In genomic region chr2:117814417-117815264, GRCh38 we compare ENCODE assay signal across 8 cellular contexts. TPM values are rescaled to one million over a fixed set of nuclear protein-coding genes. Genes with fewer than 3 reads are reported as not detected.
DNase-seq lines count a peak whose midpoint lies in the region; ATAC-seq lines count a peak whose summit lies in the region.

DDX18 (plus strand) TSS chr2:117814691; CDS start chr2:117814778, 87 bp downstream.

- H3K27ac Mint-ChIP-seq in effector memory CD8-positive, alpha-beta T cell, result peak within 1 kb of the TSS; percentile 93 to 99
- H3K27ac Mint-ChIP-seq in memory B cell, result peak within 1 kb of the TSS; percentile 99

- ATAC-seq in GM19468 (IDR thresholded peaks at IDR 0.05; ENCODE audit: extremely low read depth, unreplicated experiment) (peak; percentile 92), memory B cell (ENCODE audit: low read depth) (peak; percentile 81)
- peak; percentile 88 for ATAC-seq in effector memory CD8-positive, alpha-beta T cell (replicated peaks)

- H3K4me3 Mint-ChIP-seq in effector memory CD8-positive, alpha-beta T cell, result peak within 1 kb of the TSS; percentile 76 to 97
- H3K4me3 Mint-ChIP-seq in memory B cell, result peak within 1 kb of the TSS; percentile 89

- no peaks in the 10 kb centered on the region for H3K9me3 Mint-ChIP-seq in effector memory CD8-positive, alpha-beta T cell
- no peaks in the 10 kb centered on the region for H3K9me3 Mint-ChIP-seq in memory B cell

- H3K36me3 Mint-ChIP-seq in effector memory CD8-positive, alpha-beta T cell (ENCODE audit: insufficient read depth), result peaks cover 41% of the 10 kb centered on the region
- peaks cover 19% of the 10 kb centered on the region for H3K36me3 Mint-ChIP-seq in memory B cell

- H3K4me1 Mint-ChIP-seq in effector memory CD8-positive, alpha-beta T cell (ENCODE audit: low read depth in 2 of 2), result peaks cover 20 to 26% of the 10 kb centered on the region in 2 donors
- H3K4me1 Mint-ChIP-seq in memory B cell, result peaks cover 18% of the 10 kb centered on the region

- no peaks in the 10 kb centered on the region for H3K27me3 Mint-ChIP-seq in effector memory CD8-positive, alpha-beta T cell
- H3K27me3 Mint-ChIP-seq in memory B cell, result no peaks in the 10 kb centered on the region

- DNase-seq in COLO829 (ENCODE audit: low spot score) (peak; percentile 68), HT-29 (ENCODE audit: low spot score) (peak; percentile 99), NOMO-1 (lab: John Stamatoyannopoulos, UW; ENCODE audit: unreplicated experiment in 2 of 2) (peak; percentile 97 to 98), memory B cell (ENCODE audit: low spot score in 2 of 2) (peak; percentile 94 to 98)
- DNase-seq in activated CD8-positive, alpha-beta memory T cell treated with anti-CD3 and anti-CD28 coated beads for 4 hours (ENCODE audit: low read depth in 2 of 2), result peak; percentile 95 to 96
- peak; percentile 97 to 99 (median 97) for DNase-seq in effector memory CD8-positive, alpha-beta T cell
- DNase-seq in stimulated activated CD8-positive, alpha-beta memory T cell treated with anti-CD3 and anti-CD28 coated beads, Interleukin-12 subunit alpha, Interleukin-12 subunit beta, amount 100 ng/mL, for 4 hours (ENCODE audit: low read depth), result peak; percentile 96

RNA-seq across cellular contexts. Expression of gene DDX18, which starts in this region (rescaled TPM):
- 28.5 and 33.2 TPM in 2 replicates for total RNA-seq in HT-29 (2014; rRNA removed; shearing (Covaris generic))

Comparison
In these comparisons a context has a peak if more than half of its experiments do, and no peak if none do; other contexts are left out.
1. Peak in every context shown above with its lines: DNase-seq and ATAC-seq.